8 cellular contexts compared by ENCODE assay signal in the genomic region with DNA sequence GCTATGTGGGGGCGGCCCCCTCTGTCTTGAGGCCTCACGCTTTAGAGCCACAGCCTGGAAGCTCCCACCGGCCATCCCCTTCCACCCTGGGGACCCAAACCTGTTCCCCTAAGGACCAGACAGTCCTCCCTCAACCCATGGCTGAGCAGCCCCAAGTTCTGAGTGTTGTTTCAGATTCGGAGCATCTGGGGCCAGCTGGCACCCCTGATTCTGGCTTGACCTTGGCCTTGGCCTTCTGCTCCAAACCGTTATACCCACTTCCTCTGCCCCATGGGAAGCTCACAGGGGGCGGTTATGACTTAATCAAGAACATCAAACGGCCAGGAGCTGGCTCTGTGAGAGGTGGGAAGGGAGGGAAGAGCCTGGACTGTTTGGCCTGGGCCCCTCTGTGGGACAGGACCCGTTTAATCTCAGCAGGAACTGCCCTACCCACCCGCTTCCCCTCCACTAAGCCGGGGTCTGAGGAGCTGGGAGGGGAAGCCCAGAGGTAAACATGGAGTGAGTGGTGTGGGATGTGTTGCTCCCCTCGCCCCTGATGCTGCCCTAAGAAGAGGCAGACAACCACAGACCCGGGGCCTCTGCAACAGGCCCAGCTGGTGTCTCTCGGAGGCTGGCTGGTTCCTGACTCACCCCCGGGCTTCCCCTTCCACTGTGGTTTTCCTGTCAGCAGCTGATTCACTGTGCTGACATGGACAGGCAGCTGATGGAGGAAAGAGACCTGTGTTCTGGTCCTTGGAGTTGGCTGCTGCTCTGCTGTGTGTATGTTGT. TPM values are rescaled to one million over a fixed set of nuclear protein-coding genes. Genes with fewer than 3 reads are reported as not detected.
DNase-seq lines count a peak whose midpoint lies in the region; ATAC-seq and TF ChIP-seq lines count a peak whose summit lies in the region.

No MANE protein-coding gene starts in this region.

- H3K9me3 ChIP-seq in MG63 = no peaks in the 10 kb centered on the region
- no peaks in the 10 kb centered on the region for H3K9me3 ChIP-seq in neural progenitor cell (ENCODE audit: low read depth)

- H3K36me3 ChIP-seq in MG63 = no peaks in the 10 kb centered on the region; the same call in 1 of the 2 replicates
- no peaks in the 10 kb centered on the region for H3K36me3 ChIP-seq in neural progenitor cell

- H3K27me3 ChIP-seq in MG63 (no peaks in the 10 kb centered on the region), neural progenitor cell (peaks cover 16% of the 10 kb centered on the region)

- H3K79me2 ChIP-seq in neural progenitor cell (ENCODE audit: low read depth) = no peaks in the 10 kb centered on the region

- no peaks in the 10 kb centered on the region for H3K27me3 Mint-ChIP-seq in effector memory CD8-positive, alpha-beta T cell
- H3K27me3 Mint-ChIP-seq in neural progenitor cell (ENCODE audit: insufficient read depth, low read depth) = peaks cover 7% of the 10 kb centered on the region

- no peak overlapping the region for H3K4me2 ChIP-seq in neural progenitor cell

- ATAC-seq in effector memory CD8-positive, alpha-beta T cell (replicated peaks) = peak; percentile 71

- H4K20me1 ChIP-seq in neural progenitor cell (ENCODE audit: low read depth) = no peaks in the 10 kb centered on the region

- H3K9me3 Mint-ChIP-seq in effector memory CD8-positive, alpha-beta T cell = no peaks in the 10 kb centered on the region
- no peaks in the 10 kb centered on the region for H3K9me3 Mint-ChIP-seq in neural progenitor cell

- H3K9ac ChIP-seq in neural progenitor cell = no peak overlapping the region

- H3K27ac ChIP-seq in neural progenitor cell = no peak overlapping the region

- peak overlapping the region; percentile 86 to 87 for H3K4me3 Mint-ChIP-seq in effector memory CD8-positive, alpha-beta T cell
- H3K4me3 Mint-ChIP-seq in neural progenitor cell = peak overlapping the region; percentile 69

- H3K27ac Mint-ChIP-seq in effector memory CD8-positive, alpha-beta T cell = peak overlapping the region; percentile 95 to 97
- peak overlapping the region; percentile 44 for H3K27ac Mint-ChIP-seq in neural progenitor cell

- H3F3A ChIP-seq in neural progenitor cell (ENCODE audit: low read depth) = peaks cover 9% of the 10 kb centered on the region

- peaks cover 19% of the 10 kb centered on the region for H3K4me1 ChIP-seq in neural progenitor cell

- no peak overlapping the region for H3K4me3 ChIP-seq in MG63
- no peak overlapping the region for H3K4me3 ChIP-seq in neural progenitor cell

- no peak overlapping the region for H2AFZ ChIP-seq in neural progenitor cell (replicated peaks)

- peaks cover 67 to 71% of the 10 kb centered on the region in 2 donors for H3K4me1 Mint-ChIP-seq in effector memory CD8-positive, alpha-beta T cell (ENCODE audit: low read depth in 2 of 2)
- H3K4me1 Mint-ChIP-seq in neural progenitor cell = peaks cover 81% of the 10 kb centered on the region

- no peak for TF ChIP-seq CTCF in neural progenitor cell (IDR thresholded peaks at IDR 0.05)

- DNase-seq in GDM1 (lab: John Stamatoyannopoulos, UW) (peak; percentile 89), GOT3 (lab: John Stamatoyannopoulos, UW) (peak; percentile 57), MG63 (peak; percentile 94), neural progenitor cell (ENCODE audit: low spot score) (no peak), stromal cell of bone marrow (ENCODE audit: low read depth) (peak; percentile 87), NCI-H510A (lab: John Stamatoyannopoulos, UW) (no peak)
- DNase-seq in activated CD8-positive, alpha-beta memory T cell treated with anti-CD3 and anti-CD28 coated beads for 24 hours = peak; percentile 92
- peak; percentile 77 to 79 (median 78) for DNase-seq in effector memory CD8-positive, alpha-beta T cell

- H3K36me3 Mint-ChIP-seq in effector memory CD8-positive, alpha-beta T cell (ENCODE audit: insufficient read depth) = peaks cover 21% of the 10 kb centered on the region
- peaks cover 11% of the 10 kb centered on the region for H3K36me3 Mint-ChIP-seq in neural progenitor cell

RNA-seq across cellular contexts. Expression of a gene that starts 3.4 kb away (rescaled TPM):
- total RNA-seq in MG63 (2014; rRNA removed; shearing (Covaris generic); ENCODE audit: low replicate concordance) = 34.5 and 61.3 TPM in 2 replicates
- 8.8 and 16.2 TPM in 2 replicates for total RNA-seq in neural progenitor cell (ENCODE audit: low replicate concordance)

Comparison
In these comparisons a context has a peak if more than half of its experiments do, and no peak if none do; other contexts are left out.
1. DNase-seq: peak in GDM1 (single experiment), GOT3 (single experiment), MG63 (single experiment), activated CD8-positive, alpha-beta memory T cell treated with anti-CD3 and anti-CD28 coated beads for 24 hours (single experiment), effector memory CD8-positive, alpha-beta T cell (3 of 3) and stromal cell of bone marrow (single experiment); none in neural progenitor cell (single experiment) and NCI-H510A (single experiment).